ENCODE assay signal across 11 cellular contexts in genomic region chr2:96860065-96861029, GRCh38. TPM values are rescaled to one million over a fixed set of nuclear protein-coding genes. Genes with fewer than 3 reads are reported as not detected.
DNase-seq lines count a peak whose midpoint lies in the region; FAIRE-seq and TF ChIP-seq lines count a peak whose summit lies in the region.
"Had no signal": no experiment of that assay in that cellular context is flagged by ENCODE, and none has a peak within 500 bp of the region (broad histone marks: within the 10 kb centered on the region; RNA-seq: fewer than 3 reads in every experiment).

No MANE protein-coding gene starts in this region.

- H3K4me3 Mint-ChIP-seq in chondrocyte (ENCODE audit: unreplicated experiment): no peak overlapping the region
- H3K4me3 Mint-ChIP-seq in neural crest cell: peak overlapping the region; percentile 67

- H3K4me1 ChIP-seq in small intestine (ENCODE audit: control insufficient read depth in 2 of 2, insufficient read depth in 1 of 2, low read depth in 1 of 2, low read length in 1 of 2) (peaks cover 0 to 3% of the 10 kb centered on the region in 2 donors), BE2C (peaks cover 6% of the 10 kb centered on the region; the same call in 1 of the 2 replicates)

- peaks cover 30% of the 10 kb centered on the region for H3K4me1 Mint-ChIP-seq in chondrocyte (ENCODE audit: low read depth)
- H3K4me1 Mint-ChIP-seq in neural crest cell: peaks cover 42% of the 10 kb centered on the region

- DNase-seq in RPMI7951 (ENCODE audit: low read depth): peak; percentile 28
- no peak for DNase-seq in chondrocyte (ENCODE audit: low spot score)
- no peak for DNase-seq in neural crest cell (ENCODE audit: low read depth, low spot score)
- DNase-seq in dermis blood vessel endothelial cell: no peak
- no peak for DNase-seq in small intestine
- no peak for DNase-seq in BE2C
- no peak for DNase-seq in SKM-1 treated with dmso at 0.1 percent for 144 hours (lab: John Stamatoyannopoulos, UW; ENCODE audit: unreplicated experiment)
- DNase-seq: NCI-H524 had no signal

- TF ChIP-seq CTCF in 22Rv1 (IDR thresholded peaks at IDR 0.05) (no peak), chondrocyte (IDR thresholded peaks at IDR 0.05) (no peak), neural crest cell (conservative IDR thresholded peaks at IDR 0.05) (no peak), BE2C (IDR thresholded peaks at IDR 0.05; ENCODE audit: low read depth, low read length) (no peak)

- no peaks in the 10 kb centered on the region for H3K27me3 ChIP-seq in small intestine (ENCODE audit: control insufficient read depth in 2 of 2, insufficient read depth in 2 of 2, low read length in 2 of 2)
- H3K27me3 ChIP-seq in BE2C: no peaks in the 10 kb centered on the region

- peak overlapping the region; percentile 14 for H3K27ac Mint-ChIP-seq in chondrocyte (ENCODE audit: unreplicated experiment)
- no peak overlapping the region for H3K27ac Mint-ChIP-seq in neural crest cell (ENCODE audit: unreplicated experiment)

- H3K36me3 Mint-ChIP-seq in chondrocyte (ENCODE audit: low read depth) (peaks cover 17% of the 10 kb centered on the region), neural crest cell (ENCODE audit: low read depth) (peaks cover 8% of the 10 kb centered on the region)

- H3K36me3 ChIP-seq in small intestine (ENCODE audit: control insufficient read depth in 2 of 2, insufficient read depth in 2 of 2, low read length in 2 of 2) (peaks cover 0 to 2% of the 10 kb centered on the region in 2 donors), BE2C (peaks cover 5% of the 10 kb centered on the region)

- peak overlapping the region; percentile 82 for H3K27ac ChIP-seq in 22Rv1
- peak overlapping the region in 1 of 2 donors; percentile 19 for H3K27ac ChIP-seq in small intestine (ENCODE audit: low read depth in 1 of 2, low read length in 1 of 2)
- H3K27ac ChIP-seq: parathyroid adenoma had no signal

- H3K9me3 Mint-ChIP-seq in chondrocyte (ENCODE audit: low read depth): no peaks in the 10 kb centered on the region
- H3K9me3 Mint-ChIP-seq in neural crest cell: no peaks in the 10 kb centered on the region

- H3K4me3 ChIP-seq in small intestine (ENCODE audit: low read depth in 1 of 2, low read length in 2 of 2): no peak overlapping the region
- no peak overlapping the region for H3K4me3 ChIP-seq in BE2C (ENCODE audit: low read depth, low read length)

- no peaks in the 10 kb centered on the region for H3K9me3 ChIP-seq in small intestine (ENCODE audit: control insufficient read depth, low read depth)
- H3K9me3 ChIP-seq in BE2C: no peaks in the 10 kb centered on the region

- H3K27me3 Mint-ChIP-seq in chondrocyte (ENCODE audit: low read depth) (no peaks in the 10 kb centered on the region), neural crest cell (ENCODE audit: low read depth) (no peaks in the 10 kb centered on the region)

- FAIRE-seq in small intestine (lab: Jason Lieb, UNC): no peak

- WGBS in small intestine, 3 donors: 79 to 84% (median 83%) methylated on average over 38 of the region's 38 CpGs

RNA-seq across cellular contexts. Expression of gene ANKRD39, which starts 2.5 kb away (rescaled TPM):
- 20.7 and 25.8 TPM in 2 replicates for total RNA-seq in RPMI7951 (2014; rRNA removed; shearing (Covaris generic))
- total RNA-seq in chondrocyte (7.9 to 11.2 TPM (median 8.3 TPM) in 3 replicates), neural crest cell (23.4 and 25.8 TPM in 2 replicates), dermis blood vessel endothelial cell (6.8 and 8.0 TPM in 2 replicates)
- 10 to 100 TPM; 15.9 to 23.0 (median 17.0) TPM for polyA plus RNA-seq in small intestine
- polyA plus RNA-seq in BE2C (2012; ENCODE audit: insufficient read depth, insufficient read length, low read depth): 28.5 TPM

RNA-seq across cellular contexts. Expression of gene SEMA4C, which starts 9.5 kb away (rescaled TPM):
- 30.3 and 41.0 TPM in 2 replicates for total RNA-seq in RPMI7951 (2014; rRNA removed; shearing (Covaris generic))
- total RNA-seq in chondrocyte: 20.4 to 26.7 TPM (median 24.8 TPM) in 3 replicates
- total RNA-seq in neural crest cell: 102 and 103 TPM in 2 replicates
- total RNA-seq in dermis blood vessel endothelial cell: 39.7 and 40.3 TPM in 2 replicates
- 10 to 100 TPM in 1 of 3 donors, 1 to 10 TPM in 1, under 1 TPM in 1; 0.45 to 21.0 (median 1.4) TPM for polyA plus RNA-seq in small intestine
- 32.7 TPM for polyA plus RNA-seq in BE2C (2012; ENCODE audit: insufficient read depth, insufficient read length, low read depth)

RNA-seq across cellular contexts. Expression of gene ANKRD23, which starts 16.5 kb away (rescaled TPM):
- 0.84 and 1.8 TPM in 2 replicates for total RNA-seq in RPMI7951 (2014; rRNA removed; shearing (Covaris generic))
- total RNA-seq in chondrocyte (1.9 to 4.4 TPM (median 3.2 TPM) in 3 replicates), neural crest cell (9.3 and 11.4 TPM in 2 replicates), dermis blood vessel endothelial cell (1.1 and 1.5 TPM in 2 replicates)
- polyA plus RNA-seq in small intestine: 1 to 10 TPM; 2.2 to 3.8 (median 2.7) TPM
- 4.0 TPM for polyA plus RNA-seq in BE2C (2012; ENCODE audit: insufficient read depth, insufficient read length, low read depth)
- polyA plus RNA-seq: CD14-positive monocyte had no signal

RNA-seq across cellular contexts. Expression of gene CNNM3, which starts 44.3 kb away (rescaled TPM):
- total RNA-seq in RPMI7951 (2014; rRNA removed; shearing (Covaris generic)): 3.6 and 4.8 TPM in 2 replicates
- total RNA-seq in chondrocyte (10.2 to 14.0 TPM (median 10.4 TPM) in 3 replicates), neural crest cell (32.6 and 33.9 TPM in 2 replicates), dermis blood vessel endothelial cell (14.0 and 24.9 TPM in 2 replicates)
- 10 to 100 TPM in 1 of 3 donors, 1 to 10 TPM in 2; 5.7 to 15.8 (median 6.7) TPM for polyA plus RNA-seq in small intestine
- polyA plus RNA-seq in BE2C (2012; ENCODE audit: insufficient read depth, insufficient read length, low read depth): 17.9 TPM
